In genomic region chr9:137544176-137544755, GRCh38 we compare ENCODE assay signal across 17 cellular contexts. TPM values are rescaled to one million over a fixed set of nuclear protein-coding genes. Genes with fewer than 3 reads are reported as not detected.
A peak's percentile ranks its signal among the peaks of the same experiment; 100 is the strongest.
DNase-seq lines count a peak whose midpoint lies in the region; ATAC-seq and TF ChIP-seq lines count a peak whose summit lies in the region.
"Had no signal": no experiment of that assay in that cellular context is flagged by ENCODE, and none has a peak within 500 bp of the region (broad histone marks: within the 10 kb centered on the region; RNA-seq: fewer than 3 reads in every experiment).

No MANE protein-coding gene starts in this region.

- WGBS in body of pancreas, 2 donors: 74 to 90% methylated on average over 12 of the region's 12 CpGs
- WGBS in upper lobe of left lung, 2 donors: 89 to 95% methylated on average over 12 of the region's 12 CpGs

- H3K36me3 ChIP-seq in body of pancreas (replicated peaks in 1 of 2; ENCODE audit: insufficient read depth in 1 of 2, low read depth in 2 of 2) (no peaks in the 10 kb centered on the region), mucosa of descending colon (ENCODE audit: low read depth) (no peaks in the 10 kb centered on the region), upper lobe of left lung (peaks cover 0 to 12% (median 4%) of the 10 kb centered on the region in 4 donors)
- H3K36me3 ChIP-seq: adrenal gland, WERI-Rb-1 had no signal

- H3K4me3 Mint-ChIP-seq in activated naive CD4-positive, alpha-beta T cell treated with anti-CD3 and anti-CD28 coated beads for 36 hours: no peak overlapping the region
- H3K4me3 Mint-ChIP-seq: H9 had no signal

- no peaks in the 10 kb centered on the region for H3K36me3 Mint-ChIP-seq in activated naive CD4-positive, alpha-beta T cell treated with anti-CD3 and anti-CD28 coated beads, Interleukin-2, amount 50 U/mL, for 72 hours
- no peaks in the 10 kb centered on the region for H3K36me3 Mint-ChIP-seq in activated naive CD4-positive, alpha-beta T cell treated with anti-CD3 and anti-CD28 coated beads for 36 hours (ENCODE audit: low read depth)

- H3K9me3 ChIP-seq in body of pancreas (no peaks in the 10 kb centered on the region), mucosa of descending colon (peaks cover 3% of the 10 kb centered on the region), upper lobe of left lung (no peaks in the 10 kb centered on the region)
- H3K9me3 ChIP-seq: adrenal gland, Caco-2, gastroesophageal sphincter, SK-N-SH had no signal

- TF ChIP-seq POLR2A in body of pancreas (IDR thresholded peaks at IDR 0.05) (no peak), upper lobe of left lung (IDR thresholded peaks at IDR 0.05) (no peak)

- CTCF ChIA-PET in activated naive CD4-positive, alpha-beta T cell treated with anti-CD3 and anti-CD28 coated beads for 36 hours (lab: Charles Lee): interaction anchor here (2.7 kb wide), 1 partner anchor 9 kb away, joined by 8 read pairs; no protein-coding TSS in a partner anchor

- H3K4me1 ChIP-seq in body of pancreas: peaks cover 18% of the 10 kb centered on the region
- H3K4me1 ChIP-seq in mucosa of descending colon (ENCODE audit: low read depth): peaks cover 2% of the 10 kb centered on the region
- H3K4me1 ChIP-seq in upper lobe of left lung: no peaks in the 10 kb centered on the region
- H3K4me1 ChIP-seq: adrenal gland, Caco-2 had no signal

- peaks cover 3% of the 10 kb centered on the region for H3K4me1 Mint-ChIP-seq in activated naive CD4-positive, alpha-beta T cell treated with anti-CD3 and anti-CD28 coated beads for 36 hours (ENCODE audit: low read depth)

- no peaks in the 10 kb centered on the region for H3K9me3 Mint-ChIP-seq in activated naive CD4-positive, alpha-beta T cell treated with anti-CD3 and anti-CD28 coated beads, Interleukin-2, amount 50 U/mL, for 72 hours
- no peaks in the 10 kb centered on the region for H3K9me3 Mint-ChIP-seq in activated naive CD4-positive, alpha-beta T cell treated with anti-CD3 and anti-CD28 coated beads for 36 hours

- TF ChIP-seq EP300 in upper lobe of left lung (IDR thresholded peaks at IDR 0.05): no peak

- no peak for TF ChIP-seq CTCF in body of pancreas (IDR thresholded peaks at IDR 0.05)
- TF ChIP-seq CTCF in mucosa of descending colon (IDR thresholded peaks at IDR 0.05): no peak
- no peak for TF ChIP-seq CTCF in upper lobe of left lung (IDR thresholded peaks at IDR 0.05)
- TF ChIP-seq CTCF in GM20000 (IDR thresholded peaks at IDR 0.05; ENCODE audit: extremely low read depth, missing control alignments): no peak

- intact Hi-C loops in activated naive CD4-positive, alpha-beta T cell treated with anti-CD3 and anti-CD28 coated beads for 36 hours (cut with micrococcal nuclease): no loop called here
- intact Hi-C loops in body of pancreas (cut with DNase I): no loop called here
- intact Hi-C loops in mucosa of descending colon (cut with DNase I, micrococcal nuclease): no loop called here

- H3K27me3 ChIP-seq in body of pancreas (no peaks in the 10 kb centered on the region), upper lobe of left lung (no peaks in the 10 kb centered on the region)
- H3K27me3 ChIP-seq: adrenal gland, dorsolateral prefrontal cortex, gastroesophageal sphincter had no signal

- no peak overlapping the region for H3K27ac ChIP-seq in body of pancreas
- no peak overlapping the region for H3K27ac ChIP-seq in upper lobe of left lung
- H3K27ac ChIP-seq: adrenal gland, WERI-Rb-1 had no signal

- H3K27me3 Mint-ChIP-seq in activated naive CD4-positive, alpha-beta T cell treated with anti-CD3 and anti-CD28 coated beads for 36 hours (ENCODE audit: low read depth): no peaks in the 10 kb centered on the region

- no peak overlapping the region for H3K4me3 ChIP-seq in body of pancreas
- no peak overlapping the region for H3K4me3 ChIP-seq in mucosa of descending colon
- no peak overlapping the region for H3K4me3 ChIP-seq in upper lobe of left lung
- H3K4me3 ChIP-seq: adrenal gland, dorsolateral prefrontal cortex, gastroesophageal sphincter had no signal

- H3K27ac Mint-ChIP-seq in activated naive CD4-positive, alpha-beta T cell treated with anti-CD3 and anti-CD28 coated beads, Interleukin-2, amount 50 U/mL, for 72 hours: peak overlapping the region; percentile 41 to 85
- H3K27ac Mint-ChIP-seq in activated naive CD4-positive, alpha-beta T cell treated with anti-CD3 and anti-CD28 coated beads for 36 hours: no peak overlapping the region

- DNase-seq in activated naive CD4-positive, alpha-beta T cell treated with anti-CD3 and anti-CD28 coated beads, Interleukin-2, amount 50 U/mL, for 72 hours (ENCODE audit: low spot score in 2 of 2): no peak
- DNase-seq in activated naive CD4-positive, alpha-beta T cell treated with anti-CD3 and anti-CD28 coated beads for 36 hours: no peak
- DNase-seq in body of pancreas (peak in 1 of 4 donors; percentile 44), mucosa of descending colon (no peak), upper lobe of left lung (no peak), NCI-H1436 (lab: John Stamatoyannopoulos, UW) (no peak), GM20000 (ENCODE audit: low spot score) (no peak), medulla oblongata (ENCODE audit: extremely low spot score) (no peak)
- DNase-seq: adrenal gland; Caco-2; dorsolateral prefrontal cortex; GF-D8; H9; SK-N-SH; stimulated activated CD4-positive, alpha-beta T cell treated with anti-CD3 and anti-CD28 coated beads, Interleukin-4, amount 100 ng/mL, for 24 hours; WERI-Rb-1 had no signal

- peak in 1 of 2 donors; percentile 24 for ATAC-seq in activated naive CD4-positive, alpha-beta T cell treated with anti-CD3 and anti-CD28 coated beads, Interleukin-2, amount 50 U/mL, for 72 hours
- ATAC-seq in body of pancreas: peak; percentile 40
- peak; percentile 46 for ATAC-seq in mucosa of descending colon
- ATAC-seq in upper lobe of left lung (ENCODE audit: low FRiP score in 2 of 2): peak; percentile 16 to 31

RNA-seq across cellular contexts. Expression of gene PNPLA7, which starts 5.9 kb away (rescaled TPM):
- total RNA-seq in activated naive CD4-positive, alpha-beta T cell treated with anti-CD3 and anti-CD28 coated beads, Interleukin-2, amount 50 U/mL, for 72 hours: 1 to 10 TPM; 3.7 to 4.4 TPM
- total RNA-seq in activated naive CD4-positive, alpha-beta T cell treated with anti-CD3 and anti-CD28 coated beads for 36 hours: 1 to 10 TPM; 2.8 to 3.1 TPM
- total RNA-seq in body of pancreas (10 to 100 TPM; 16.1 to 27.7 TPM), mucosa of descending colon (10 to 100 TPM; 16.7 to 27.4 (median 17.2) TPM), upper lobe of left lung (100 to 1,000 TPM in 1 of 6 donors, 10 to 100 TPM in 2, 1 to 10 TPM in 3; 6.0 to 104 (median 14.0) TPM)

RNA-seq across cellular contexts. Expression of gene MRPL41, which starts 7.4 kb away (rescaled TPM):
- 10 to 100 TPM; 21.2 to 31.6 TPM for total RNA-seq in activated naive CD4-positive, alpha-beta T cell treated with anti-CD3 and anti-CD28 coated beads, Interleukin-2, amount 50 U/mL, for 72 hours
- 10 to 100 TPM; 39.3 to 41.0 TPM for total RNA-seq in activated naive CD4-positive, alpha-beta T cell treated with anti-CD3 and anti-CD28 coated beads for 36 hours
- 10 to 100 TPM; 32.9 to 37.2 TPM for total RNA-seq in body of pancreas
- 10 to 100 TPM; 67.1 to 93.8 (median 93.5) TPM for total RNA-seq in mucosa of descending colon
- total RNA-seq in upper lobe of left lung: 100 to 1,000 TPM in 2 of 6 donors, 10 to 100 TPM in 4; 36.5 to 172 (median 62.1) TPM

RNA-seq across cellular contexts. Expression of gene DPH7, which starts 34.5 kb away (rescaled TPM):
- total RNA-seq in activated naive CD4-positive, alpha-beta T cell treated with anti-CD3 and anti-CD28 coated beads, Interleukin-2, amount 50 U/mL, for 72 hours: 10 to 100 TPM; 30.1 to 64.7 TPM
- 10 to 100 TPM; 32.4 to 36.6 TPM for total RNA-seq in activated naive CD4-positive, alpha-beta T cell treated with anti-CD3 and anti-CD28 coated beads for 36 hours
- total RNA-seq in body of pancreas (10 to 100 TPM; 44.4 to 46.5 TPM), mucosa of descending colon (10 to 100 TPM; 24.5 to 33.5 (median 29.3) TPM), upper lobe of left lung (100 to 1,000 TPM in 1 of 6 donors, 10 to 100 TPM in 5; 25.5 to 115 (median 42.4) TPM)

RNA-seq across cellular contexts. Expression of gene ZMYND19, which starts 46.0 kb away (rescaled TPM):
- total RNA-seq in activated naive CD4-positive, alpha-beta T cell treated with anti-CD3 and anti-CD28 coated beads, Interleukin-2, amount 50 U/mL, for 72 hours: 10 to 100 TPM; 32.9 to 63.5 TPM
- 10 to 100 TPM; 50.9 to 52.5 TPM for total RNA-seq in activated naive CD4-positive, alpha-beta T cell treated with anti-CD3 and anti-CD28 coated beads for 36 hours
- total RNA-seq in body of pancreas: 1 to 10 TPM; 6.6 to 8.8 TPM
- total RNA-seq in mucosa of descending colon: 10 to 100 TPM; 14.2 to 18.5 (median 18.4) TPM
- total RNA-seq in upper lobe of left lung: 10 to 100 TPM; 10.2 to 28.3 (median 20.9) TPM
